ENCODE assay signal across 8 cellular contexts in genomic region chr16:83809092-83809491, GRCh38. TPM values are rescaled to one million over a fixed set of nuclear protein-coding genes. Genes with fewer than 3 reads are reported as not detected.
DNase-seq lines count a peak whose midpoint lies in the region; ATAC-seq and TF ChIP-seq lines count a peak whose summit lies in the region.

No MANE protein-coding gene starts in this region.

- no peak overlapping the region for H2AFZ ChIP-seq in GM23248

- no peak for ATAC-seq in T-helper 17 cell
- ATAC-seq in gastrocnemius medialis = no peak
- no peak for ATAC-seq in GM19395 (IDR thresholded peaks at IDR 0.05; ENCODE audit: unreplicated experiment)
- no peak for ATAC-seq in HG02884 (IDR thresholded peaks at IDR 0.05; ENCODE audit: unreplicated experiment)

- H3K27me3 ChIP-seq in GM23248 (replicated peaks; ENCODE audit: insufficient read depth) (no peaks in the 10 kb centered on the region), gastrocnemius medialis (no peaks in the 10 kb centered on the region)

- H3K4me3 ChIP-seq in GM23248 = peak overlapping the region; percentile 98
- peak overlapping the region; percentile 67 to 86 for H3K4me3 ChIP-seq in foreskin fibroblast (ENCODE audit: low read depth in 1 of 2, low read length in 2 of 2)
- H3K4me3 ChIP-seq in gastrocnemius medialis = peak overlapping the region; percentile 85 to 96 (median 90)

- peak; percentile 17 for DNase-seq in GM23248
- no peak for DNase-seq in T-helper 17 cell
- no peak for DNase-seq in foreskin fibroblast
- DNase-seq in gastrocnemius medialis = no peak
- no peak for DNase-seq in inferior parietal cortex (ENCODE audit: extremely low spot score)
- DNase-seq in stimulated activated naive CD4-positive, alpha-beta T cell (lab: John Stamatoyannopoulos, UW) = no peak

- in situ Hi-C loops in GM23248 (cut with MboI) (no loop called here), gastrocnemius medialis (cut with MboI; ENCODE audit: low sequenced_read_pairs in 4 of 4) (loop anchor here in 2 of 4 donors (25.0 kb wide), 2 partner anchors 153 to 378 kb away; partner anchors contain the start of genes ADAD2 (in 1 of the 2), NECAB2 (in 1 of the 2), OSGIN1 (in 1 of the 2) and TAF1C (in 1 of the 2))

- intact Hi-C loops in gastrocnemius medialis (cut with DNase I; ENCODE audit: low total_unique reads) = loop anchor here (5.0 kb wide), 2 partner anchors 122 to 338 kb away; partner anchors contain the start of genes DNAAF1 and HSDL1

- no peak for TF ChIP-seq POLR2A in gastrocnemius medialis (IDR thresholded peaks at IDR 0.05)

- H3K4me2 ChIP-seq in GM23248 (ENCODE audit: unreplicated experiment) = peak overlapping the region; percentile 97

- H3K36me3 ChIP-seq in GM23248 (ENCODE audit: low read depth) (peaks cover 15% of the 10 kb centered on the region; the same call in 1 of the 2 replicates), gastrocnemius medialis (peaks cover 0 to 29% of the 10 kb centered on the region in 2 donors)

- peaks cover 19% of the 10 kb centered on the region for H3F3A ChIP-seq in GM23248 (ENCODE audit: insufficient read depth)

- H3K27ac ChIP-seq in GM23248 (no peak overlapping the region), gastrocnemius medialis (no peak overlapping the region)

- 75 to 80% methylated on average over 13 of the region's 13 CpGs for WGBS in GM23248 (ENCODE audit: low coverage in 1 of 2, low lambda C conversion rate in 2 of 2, missing lambda C conversion rate in 2 of 2), 2 experiments

- H3K4me1 ChIP-seq in GM23248 (ENCODE audit: insufficient read depth) = peaks cover 34% of the 10 kb centered on the region
- H3K4me1 ChIP-seq in gastrocnemius medialis = peaks cover 15 to 17% of the 10 kb centered on the region in 2 donors

- H3K27ac Mint-ChIP-seq in T-helper 17 cell = peak overlapping the region; percentile 94

- H3K79me2 ChIP-seq in GM23248 (ENCODE audit: insufficient read depth) = peaks cover 49% of the 10 kb centered on the region

- H3K4me1 Mint-ChIP-seq in T-helper 17 cell = peaks cover 13% of the 10 kb centered on the region

- no peaks in the 10 kb centered on the region for H3K9me2 ChIP-seq in GM23248 (ENCODE audit: insufficient read depth)

- H3K36me3 Mint-ChIP-seq in T-helper 17 cell (ENCODE audit: low read depth) = peaks cover 2% of the 10 kb centered on the region

- TF ChIP-seq CTCF in foreskin fibroblast (IDR thresholded peaks at IDR 0.05; ENCODE audit: low read depth, low read length) = no peak
- TF ChIP-seq CTCF in gastrocnemius medialis (IDR thresholded peaks at IDR 0.05 in 4 of 5, conservative IDR thresholded peaks at IDR 0.05 in 1 of 5) = no peak

- peak overlapping the region; percentile 97 for H3K4me3 Mint-ChIP-seq in T-helper 17 cell

- no peaks in the 10 kb centered on the region for H3K27me3 Mint-ChIP-seq in T-helper 17 cell

- H3K9ac ChIP-seq in GM23248 = peak overlapping the region; percentile 89

- H3K9me3 ChIP-seq in GM23248 (ENCODE audit: low read depth) (no peaks in the 10 kb centered on the region), T-helper 17 cell (ENCODE audit: control insufficient read depth, low read length, poor library complexity, severe bottlenecking) (no peaks in the 10 kb centered on the region), gastrocnemius medialis (no peaks in the 10 kb centered on the region)

- H4K20me1 ChIP-seq in GM23248 (ENCODE audit: insufficient read depth) = no peaks in the 10 kb centered on the region

RNA-seq across cellular contexts. Expression of gene HSBP1, which starts 1.3 kb away (rescaled TPM):
- total RNA-seq in GM23248 (2014; rRNA removed; shearing (Covaris generic)) = 20.7 and 32.2 TPM in 2 replicates
- polyA plus RNA-seq in GM23248 (2016; fragmentation: Nextera tagmentation; extraction: Ambion mirVana) = 392 and 405 TPM in 2 replicates
- total RNA-seq in T-helper 17 cell = 10 to 100 TPM; 23.1 to 23.8 TPM
- total RNA-seq in gastrocnemius medialis = 10 to 100 TPM in 1 of 4 donors, 1 to 10 TPM in 3; 7.5 to 28.0 (median 8.7) TPM
